ENCODE assay signal across 1 cellular context in the genomic region with DNA sequence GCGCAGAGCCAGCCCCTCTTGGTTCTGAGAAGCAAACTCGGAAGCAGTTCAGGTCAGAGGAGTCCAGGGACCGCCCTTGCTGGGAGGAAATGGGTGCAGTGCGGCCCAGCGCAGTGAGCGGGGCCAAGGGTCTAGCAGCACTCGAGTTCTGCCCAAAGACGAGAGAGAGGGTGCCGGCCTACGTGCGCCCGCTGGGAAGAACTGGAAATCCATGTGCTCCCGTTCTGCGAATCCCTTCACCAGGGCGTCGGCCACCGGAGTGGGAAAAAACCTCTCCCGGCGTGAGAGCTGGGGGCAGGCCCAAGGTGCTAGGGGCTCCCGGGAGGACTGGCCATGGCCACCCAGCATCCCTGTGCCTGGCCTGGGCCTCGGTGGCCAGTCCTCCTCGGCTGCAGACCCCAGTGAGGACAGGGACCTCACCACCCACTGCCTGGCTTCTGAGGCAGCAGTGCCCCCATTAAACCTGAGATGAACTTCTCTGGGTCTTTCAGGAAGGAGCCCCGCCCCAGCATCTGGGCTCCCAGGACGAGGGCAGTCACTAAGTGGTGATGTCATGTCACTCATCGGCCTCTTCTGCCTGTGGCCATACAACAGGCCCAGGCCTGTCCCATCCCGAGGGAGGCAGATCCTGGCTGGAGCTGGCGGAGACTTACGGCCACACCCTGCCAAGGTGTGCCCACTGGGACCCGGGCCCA.
A peak's percentile ranks its signal among the peaks of the same experiment; 100 is the strongest.
TF ChIP-seq lines count a peak whose summit lies in the region.

No MANE protein-coding gene starts in this region.

TF ChIP-seq in HEK293, 187 proteins besides CTCF, POLR2A, EP300 and RAD21 (continued from another document and continues in another):
- TF ChIP-seq FEZF1 (tag by site-specific recombination; IDR thresholded peaks at IDR 0.05) = peak; percentile 83
- no peak for TF ChIP-seq ZFP41 (tag by site-specific recombination; IDR thresholded peaks at IDR 0.05; ENCODE audit: borderline replicate concordance)
- TF ChIP-seq, protein P1, sequence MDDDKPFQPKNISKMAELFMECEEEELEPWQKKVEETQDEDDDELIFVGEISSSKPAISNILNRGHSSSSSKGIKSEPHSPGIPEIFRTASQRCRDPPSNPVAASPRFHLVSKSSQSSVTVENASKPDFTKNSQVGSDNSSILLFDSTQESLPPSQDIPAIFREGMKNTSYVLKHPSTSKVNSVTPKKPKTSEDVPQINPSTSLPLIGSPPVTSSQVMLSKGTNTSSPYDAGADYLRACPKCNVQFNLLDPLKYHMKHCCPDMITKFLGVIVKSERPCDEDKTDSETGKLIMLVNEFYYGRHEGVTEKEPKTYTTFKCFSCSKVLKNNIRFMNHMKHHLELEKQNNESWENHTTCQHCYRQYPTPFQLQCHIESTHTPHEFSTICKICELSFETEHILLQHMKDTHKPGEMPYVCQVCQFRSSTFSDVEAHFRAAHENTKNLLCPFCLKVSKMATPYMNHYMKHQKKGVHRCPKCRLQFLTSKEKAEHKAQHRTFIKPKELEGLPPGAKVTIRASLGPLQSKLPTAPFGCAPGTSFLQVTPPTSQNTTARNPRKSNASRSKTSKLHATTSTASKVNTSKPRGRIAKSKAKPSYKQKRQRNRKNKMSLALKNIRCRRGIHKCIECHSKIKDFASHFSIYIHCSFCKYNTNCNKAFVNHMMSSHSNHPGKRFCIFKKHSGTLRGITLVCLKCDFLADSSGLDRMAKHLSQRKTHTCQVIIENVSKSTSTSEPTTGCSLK (tag by site-specific recombination; IDR thresholded peaks at IDR 0.05) = no peak
- no peak for TF ChIP-seq ZNF274 (IDR thresholded peaks at IDR 0.05; ENCODE audit: low read length)
- no peak for TF ChIP-seq ZNF274 (tag by site-specific recombination; IDR thresholded peaks at IDR 0.05; ENCODE audit: borderline replicate concordance)
- no peak for TF ChIP-seq ZSCAN23 (tag by site-specific recombination; IDR thresholded peaks at IDR 0.05)
- TF ChIP-seq YY1 (tag by site-specific recombination; IDR thresholded peaks at IDR 0.05) = no peak
- TF ChIP-seq ZNF585B (tag by site-specific recombination; IDR thresholded peaks at IDR 0.05) = no peak
- no peak for TF ChIP-seq ZNF514 (tag by site-specific recombination; IDR thresholded peaks at IDR 0.05)
- TF ChIP-seq KLF16 (tag by site-specific recombination; IDR thresholded peaks at IDR 0.05) = no peak
- no peak for TF ChIP-seq BCL11B (tag by site-specific recombination; IDR thresholded peaks at IDR 0.05; ENCODE audit: low read depth)
- no peak for TF ChIP-seq ZNF174 (tag by site-specific recombination; IDR thresholded peaks at IDR 0.05)
- no peak for TF ChIP-seq ZNF701 (tag by site-specific recombination; IDR thresholded peaks at IDR 0.05)
- no peak for TF ChIP-seq ZNF785 (tag by site-specific recombination; IDR thresholded peaks at IDR 0.05)
- TF ChIP-seq, protein P2, sequence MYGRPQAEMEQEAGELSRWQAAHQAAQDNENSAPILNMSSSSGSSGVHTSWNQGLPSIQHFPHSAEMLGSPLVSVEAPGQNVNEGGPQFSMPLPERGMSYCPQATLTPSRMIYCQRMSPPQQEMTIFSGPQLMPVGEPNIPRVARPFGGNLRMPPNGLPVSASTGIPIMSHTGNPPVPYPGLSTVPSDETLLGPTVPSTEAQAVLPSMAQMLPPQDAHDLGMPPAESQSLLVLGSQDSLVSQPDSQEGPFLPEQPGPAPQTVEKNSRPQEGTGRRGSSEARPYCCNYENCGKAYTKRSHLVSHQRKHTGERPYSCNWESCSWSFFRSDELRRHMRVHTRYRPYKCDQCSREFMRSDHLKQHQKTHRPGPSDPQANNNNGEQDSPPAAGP (tag by site-specific recombination; IDR thresholded peaks at IDR 0.05) = peak; percentile 97
- TF ChIP-seq ZNF510 (tag by site-specific recombination; IDR thresholded peaks at IDR 0.05; ENCODE audit: insufficient replicate concordance) = no peak
- no peak for TF ChIP-seq SETDB1 (IDR thresholded peaks at IDR 0.05; ENCODE audit: insufficient read length, low read length)
- TF ChIP-seq ZNF175 (tag by site-specific recombination; IDR thresholded peaks at IDR 0.05) = no peak
- TF ChIP-seq ZNF19 (tag by site-specific recombination; IDR thresholded peaks at IDR 0.05; ENCODE audit: low read depth) = no peak
- TF ChIP-seq, protein P3, sequence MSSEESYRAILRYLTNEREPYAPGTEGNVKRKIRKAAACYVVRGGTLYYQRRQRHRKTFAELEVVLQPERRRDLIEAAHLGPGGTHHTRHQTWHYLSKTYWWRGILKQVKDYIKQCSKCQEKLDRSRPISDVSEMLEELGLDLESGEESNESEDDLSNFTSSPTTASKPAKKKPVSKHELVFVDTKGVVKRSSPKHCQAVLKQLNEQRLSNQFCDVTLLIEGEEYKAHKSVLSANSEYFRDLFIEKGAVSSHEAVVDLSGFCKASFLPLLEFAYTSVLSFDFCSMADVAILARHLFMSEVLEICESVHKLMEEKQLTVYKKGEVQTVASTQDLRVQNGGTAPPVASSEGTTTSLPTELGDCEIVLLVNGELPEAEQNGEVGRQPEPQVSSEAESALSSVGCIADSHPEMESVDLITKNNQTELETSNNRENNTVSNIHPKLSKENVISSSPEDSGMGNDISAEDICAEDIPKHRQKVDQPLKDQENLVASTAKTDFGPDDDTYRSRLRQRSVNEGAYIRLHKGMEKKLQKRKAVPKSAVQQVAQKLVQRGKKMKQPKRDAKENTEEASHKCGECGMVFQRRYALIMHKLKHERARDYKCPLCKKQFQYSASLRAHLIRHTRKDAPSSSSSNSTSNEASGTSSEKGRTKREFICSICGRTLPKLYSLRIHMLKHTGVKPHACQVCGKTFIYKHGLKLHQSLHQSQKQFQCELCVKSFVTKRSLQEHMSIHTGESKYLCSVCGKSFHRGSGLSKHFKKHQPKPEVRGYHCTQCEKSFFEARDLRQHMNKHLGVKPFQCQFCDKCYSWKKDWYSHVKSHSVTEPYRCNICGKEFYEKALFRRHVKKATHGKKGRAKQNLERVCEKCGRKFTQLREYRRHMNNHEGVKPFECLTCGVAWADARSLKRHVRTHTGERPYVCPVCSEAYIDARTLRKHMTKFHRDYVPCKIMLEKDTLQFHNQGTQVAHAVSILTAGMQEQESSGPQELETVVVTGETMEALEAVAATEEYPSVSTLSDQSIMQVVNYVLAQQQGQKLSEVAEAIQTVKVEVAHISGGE (tag by site-specific recombination; conservative IDR thresholded peaks at IDR 0.05; ENCODE audit: low read depth) = no peak
- peak; percentile 86 for TF ChIP-seq ZBTB8A (tag by site-specific recombination; IDR thresholded peaks at IDR 0.05)
- TF ChIP-seq ZNF623 (tag by site-specific recombination; IDR thresholded peaks at IDR 0.05) = no peak
- no peak for TF ChIP-seq ZNF624 (tag by site-specific recombination; IDR thresholded peaks at IDR 0.05)
- TF ChIP-seq, protein P4, sequence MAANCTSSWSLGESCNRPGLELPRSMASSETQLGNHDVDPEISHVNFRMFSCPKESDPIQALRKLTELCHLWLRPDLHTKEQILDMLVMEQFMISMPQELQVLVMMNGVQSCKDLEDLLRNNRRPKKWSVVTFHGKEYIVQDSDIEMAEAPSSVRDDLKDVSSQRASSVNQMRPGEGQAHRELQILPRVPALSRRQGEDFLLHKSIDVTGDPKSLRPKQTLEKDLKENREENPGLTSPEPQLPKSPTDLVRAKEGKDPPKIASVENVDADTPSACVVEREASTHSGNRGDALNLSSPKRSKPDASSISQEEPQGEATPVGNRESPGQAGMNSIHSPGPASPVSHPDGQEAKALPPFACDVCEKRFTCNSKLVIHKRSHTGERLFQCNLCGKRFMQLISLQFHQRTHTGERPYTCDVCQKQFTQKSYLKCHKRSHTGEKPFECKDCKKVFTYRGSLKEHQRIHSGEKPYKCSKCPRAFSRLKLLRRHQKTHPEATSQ (tag by site-specific recombination; IDR thresholded peaks at IDR 0.05) = no peak
- TF ChIP-seq ZNF140 (tag by site-specific recombination; IDR thresholded peaks at IDR 0.05) = no peak
- TF ChIP-seq, protein P5, sequence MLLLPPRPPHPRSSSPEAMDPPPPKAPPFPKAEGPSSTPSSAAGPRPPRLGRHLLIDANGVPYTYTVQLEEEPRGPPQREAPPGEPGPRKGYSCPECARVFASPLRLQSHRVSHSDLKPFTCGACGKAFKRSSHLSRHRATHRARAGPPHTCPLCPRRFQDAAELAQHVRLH (tag by site-specific recombination; IDR thresholded peaks at IDR 0.05) = no peak
- no peak for TF ChIP-seq ZNF211 (tag by site-specific recombination; IDR thresholded peaks at IDR 0.05; ENCODE audit: low read depth)
- TF ChIP-seq, protein P6, sequence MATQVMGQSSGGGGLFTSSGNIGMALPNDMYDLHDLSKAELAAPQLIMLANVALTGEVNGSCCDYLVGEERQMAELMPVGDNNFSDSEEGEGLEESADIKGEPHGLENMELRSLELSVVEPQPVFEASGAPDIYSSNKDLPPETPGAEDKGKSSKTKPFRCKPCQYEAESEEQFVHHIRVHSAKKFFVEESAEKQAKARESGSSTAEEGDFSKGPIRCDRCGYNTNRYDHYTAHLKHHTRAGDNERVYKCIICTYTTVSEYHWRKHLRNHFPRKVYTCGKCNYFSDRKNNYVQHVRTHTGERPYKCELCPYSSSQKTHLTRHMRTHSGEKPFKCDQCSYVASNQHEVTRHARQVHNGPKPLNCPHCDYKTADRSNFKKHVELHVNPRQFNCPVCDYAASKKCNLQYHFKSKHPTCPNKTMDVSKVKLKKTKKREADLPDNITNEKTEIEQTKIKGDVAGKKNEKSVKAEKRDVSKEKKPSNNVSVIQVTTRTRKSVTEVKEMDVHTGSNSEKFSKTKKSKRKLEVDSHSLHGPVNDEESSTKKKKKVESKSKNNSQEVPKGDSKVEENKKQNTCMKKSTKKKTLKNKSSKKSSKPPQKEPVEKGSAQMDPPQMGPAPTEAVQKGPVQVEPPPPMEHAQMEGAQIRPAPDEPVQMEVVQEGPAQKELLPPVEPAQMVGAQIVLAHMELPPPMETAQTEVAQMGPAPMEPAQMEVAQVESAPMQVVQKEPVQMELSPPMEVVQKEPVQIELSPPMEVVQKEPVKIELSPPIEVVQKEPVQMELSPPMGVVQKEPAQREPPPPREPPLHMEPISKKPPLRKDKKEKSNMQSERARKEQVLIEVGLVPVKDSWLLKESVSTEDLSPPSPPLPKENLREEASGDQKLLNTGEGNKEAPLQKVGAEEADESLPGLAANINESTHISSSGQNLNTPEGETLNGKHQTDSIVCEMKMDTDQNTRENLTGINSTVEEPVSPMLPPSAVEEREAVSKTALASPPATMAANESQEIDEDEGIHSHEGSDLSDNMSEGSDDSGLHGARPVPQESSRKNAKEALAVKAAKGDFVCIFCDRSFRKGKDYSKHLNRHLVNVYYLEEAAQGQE (tag by site-specific recombination; IDR thresholded peaks at IDR 0.05) = no peak
- peak; percentile 76 for TF ChIP-seq KLF10 (tag by site-specific recombination; IDR thresholded peaks at IDR 0.05)
- TF ChIP-seq ZNF670 (tag by site-specific recombination; IDR thresholded peaks at IDR 0.05; ENCODE audit: low read depth) = no peak
- TF ChIP-seq ZNF169 (tag by site-specific recombination; IDR thresholded peaks at IDR 0.05) = no peak
- TF ChIP-seq ZFP69B (tag by site-specific recombination; IDR thresholded peaks at IDR 0.05) = peak; percentile 49; the same call in 1 of the 2 replicates
- TF ChIP-seq ZNF121 (tag by site-specific recombination; IDR thresholded peaks at IDR 0.05) = no peak
- TF ChIP-seq, protein P7, sequence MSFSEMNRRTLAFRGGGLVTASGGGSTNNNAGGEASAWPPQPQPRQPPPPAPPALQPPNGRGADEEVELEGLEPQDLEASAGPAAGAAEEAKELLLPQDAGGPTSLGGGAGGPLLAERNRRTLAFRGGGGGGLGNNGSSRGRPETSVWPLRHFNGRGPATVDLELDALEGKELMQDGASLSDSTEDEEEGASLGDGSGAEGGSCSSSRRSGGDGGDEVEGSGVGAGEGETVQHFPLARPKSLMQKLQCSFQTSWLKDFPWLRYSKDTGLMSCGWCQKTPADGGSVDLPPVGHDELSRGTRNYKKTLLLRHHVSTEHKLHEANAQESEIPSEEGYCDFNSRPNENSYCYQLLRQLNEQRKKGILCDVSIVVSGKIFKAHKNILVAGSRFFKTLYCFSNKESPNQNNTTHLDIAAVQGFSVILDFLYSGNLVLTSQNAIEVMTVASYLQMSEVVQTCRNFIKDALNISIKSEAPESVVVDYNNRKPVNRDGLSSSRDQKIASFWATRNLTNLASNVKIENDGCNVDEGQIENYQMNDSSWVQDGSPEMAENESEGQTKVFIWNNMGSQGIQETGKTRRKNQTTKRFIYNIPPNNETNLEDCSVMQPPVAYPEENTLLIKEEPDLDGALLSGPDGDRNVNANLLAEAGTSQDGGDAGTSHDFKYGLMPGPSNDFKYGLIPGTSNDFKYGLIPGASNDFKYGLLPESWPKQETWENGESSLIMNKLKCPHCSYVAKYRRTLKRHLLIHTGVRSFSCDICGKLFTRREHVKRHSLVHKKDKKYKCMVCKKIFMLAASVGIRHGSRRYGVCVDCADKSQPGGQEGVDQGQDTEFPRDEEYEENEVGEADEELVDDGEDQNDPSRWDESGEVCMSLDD (tag by site-specific recombination; IDR thresholded peaks at IDR 0.05) = no peak
- TF ChIP-seq, protein P8, sequence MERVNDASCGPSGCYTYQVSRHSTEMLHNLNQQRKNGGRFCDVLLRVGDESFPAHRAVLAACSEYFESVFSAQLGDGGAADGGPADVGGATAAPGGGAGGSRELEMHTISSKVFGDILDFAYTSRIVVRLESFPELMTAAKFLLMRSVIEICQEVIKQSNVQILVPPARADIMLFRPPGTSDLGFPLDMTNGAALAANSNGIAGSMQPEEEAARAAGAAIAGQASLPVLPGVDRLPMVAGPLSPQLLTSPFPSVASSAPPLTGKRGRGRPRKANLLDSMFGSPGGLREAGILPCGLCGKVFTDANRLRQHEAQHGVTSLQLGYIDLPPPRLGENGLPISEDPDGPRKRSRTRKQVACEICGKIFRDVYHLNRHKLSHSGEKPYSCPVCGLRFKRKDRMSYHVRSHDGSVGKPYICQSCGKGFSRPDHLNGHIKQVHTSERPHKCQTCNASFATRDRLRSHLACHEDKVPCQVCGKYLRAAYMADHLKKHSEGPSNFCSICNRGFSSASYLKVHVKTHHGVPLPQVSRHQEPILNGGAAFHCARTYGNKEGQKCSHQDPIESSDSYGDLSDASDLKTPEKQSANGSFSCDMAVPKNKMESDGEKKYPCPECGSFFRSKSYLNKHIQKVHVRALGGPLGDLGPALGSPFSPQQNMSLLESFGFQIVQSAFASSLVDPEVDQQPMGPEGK (tag by site-specific recombination; IDR thresholded peaks at IDR 0.05) = peak; percentile 87
- 0 out of 2 replicates have a peak, but pooled peaks have one; percentile 38 for TF ChIP-seq ZNF324 (tag by site-specific recombination; IDR thresholded peaks at IDR 0.05)
- TF ChIP-seq ZSCAN16 (tag by site-specific recombination; IDR thresholded peaks at IDR 0.05) = no peak
- TF ChIP-seq ZNF302 (tag by site-specific recombination; IDR thresholded peaks at IDR 0.05; ENCODE audit: low read depth) = no peak
- TF ChIP-seq, protein P9, sequence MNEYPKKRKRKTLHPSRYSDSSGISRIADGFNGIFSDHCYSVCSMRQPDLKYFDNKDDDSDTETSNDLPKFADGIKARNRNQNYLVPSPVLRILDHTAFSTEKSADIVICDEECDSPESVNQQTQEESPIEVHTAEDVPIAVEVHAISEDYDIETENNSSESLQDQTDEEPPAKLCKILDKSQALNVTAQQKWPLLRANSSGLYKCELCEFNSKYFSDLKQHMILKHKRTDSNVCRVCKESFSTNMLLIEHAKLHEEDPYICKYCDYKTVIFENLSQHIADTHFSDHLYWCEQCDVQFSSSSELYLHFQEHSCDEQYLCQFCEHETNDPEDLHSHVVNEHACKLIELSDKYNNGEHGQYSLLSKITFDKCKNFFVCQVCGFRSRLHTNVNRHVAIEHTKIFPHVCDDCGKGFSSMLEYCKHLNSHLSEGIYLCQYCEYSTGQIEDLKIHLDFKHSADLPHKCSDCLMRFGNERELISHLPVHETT (tag by site-specific recombination; IDR thresholded peaks at IDR 0.05) = peak; percentile 36; the same call in 1 of the 2 replicates
- TF ChIP-seq ZNF558 (tag by site-specific recombination; IDR thresholded peaks at IDR 0.05) = no peak
